Comparison of ENCODE assay signal across 6 cellular contexts in genomic region chr6:19972221-19972620, GRCh38.
"Had no signal": no experiment of that assay in that cellular context is flagged by ENCODE, and none has a peak within 500 bp of the region (broad histone marks: within the 10 kb centered on the region; RNA-seq: fewer than 3 reads in every experiment).

No MANE protein-coding gene starts in this region.

- H3K27ac ChIP-seq: HL-60 had no signal

- H3K4me2 ChIP-seq: GM23338 had no signal

- H3K4me1 Mint-ChIP-seq: GM23338, H9, IgD-negative memory B cell had no signal

- H2AFZ ChIP-seq: GM23338 had no signal

- H3K4me3 ChIP-seq: GM23338 had no signal

- H3K36me3 Mint-ChIP-seq: IgD-negative memory B cell had no signal

- H3K4me3 Mint-ChIP-seq: GM23338, H9, IgD-negative memory B cell had no signal

- H3K27ac Mint-ChIP-seq: GM23338, H9, IgD-negative memory B cell had no signal

- ATAC-seq: GM23338, HepG2 had no signal

- H3K9me3 Mint-ChIP-seq: GM23338, H9 had no signal

- DNase-seq: H9, HCEC 1CT had no signal

- H3K27me3 Mint-ChIP-seq: IgD-negative memory B cell had no signal
